Comparison of ENCODE assay signal across 9 cellular contexts in genomic region chr20:43963872-43964791, GRCh38. TPM values are rescaled to one million over a fixed set of nuclear protein-coding genes. Genes with fewer than 3 reads are reported as not detected.
DNase-seq lines count a peak whose midpoint lies in the region; ATAC-seq and TF ChIP-seq lines count a peak whose summit lies in the region.
"Had no signal": no experiment of that assay in that cellular context is flagged by ENCODE, and none has a peak within 500 bp of the region (broad histone marks: within the 10 kb centered on the region; RNA-seq: fewer than 3 reads in every experiment).

No MANE protein-coding gene starts in this region.

- peak; percentile 61 for ATAC-seq in GM19395 (IDR thresholded peaks at IDR 0.05; ENCODE audit: unreplicated experiment)

- no peaks in the 10 kb centered on the region for H3K9me3 ChIP-seq in skeletal muscle satellite cell (replicated peaks; ENCODE audit: low read length)
- H3K9me3 ChIP-seq in uterus = no peaks in the 10 kb centered on the region

- peak overlapping the region; percentile 11 for H3K27ac Mint-ChIP-seq in dendritic cell treated with granulocyte-macrophage colony-stimulating factor and Interleukin-4, amounts not matched to agents 40 ng/mL and 50 ng/mL, for 4 days
- H3K27ac Mint-ChIP-seq: activated B cell treated with CpG ODN at 0.5 μM for 24 hours had no signal

- no peak overlapping the region for H3K4me3 Mint-ChIP-seq in dendritic cell treated with granulocyte-macrophage colony-stimulating factor and Interleukin-4, amounts not matched to agents 40 ng/mL and 50 ng/mL, for 4 days
- H3K4me3 Mint-ChIP-seq: activated B cell treated with CpG ODN at 0.5 μM for 24 hours had no signal

- TF ChIP-seq POLR2A in uterus (IDR thresholded peaks at IDR 0.05) = no peak

- H3K9me3 Mint-ChIP-seq in dendritic cell treated with granulocyte-macrophage colony-stimulating factor and Interleukin-4, amounts not matched to agents 40 ng/mL and 50 ng/mL, for 4 days = no peaks in the 10 kb centered on the region
- H3K9me3 Mint-ChIP-seq: activated B cell treated with CpG ODN at 0.5 μM for 24 hours had no signal

- peak; percentile 66 for DNase-seq in A172 (ENCODE audit: low spot score)
- DNase-seq in OCI-M1 (lab: John Stamatoyannopoulos, UW) = peak; percentile 76
- DNase-seq in UCSD-AML1 (lab: John Stamatoyannopoulos, UW; ENCODE audit: unreplicated experiment) = no peak
- no peak for DNase-seq in uterus
- DNase-seq in NCI-H1694 treated with DMSO at 0.1 percent for 48 hours (lab: John Stamatoyannopoulos, UW) = no peak
- DNase-seq: activated B cell treated with CpG ODN at 0.5 μM for 24 hours had no signal

- no peaks in the 10 kb centered on the region for H3K36me3 ChIP-seq in skeletal muscle satellite cell (ENCODE audit: insufficient read depth, low read length)
- H3K36me3 ChIP-seq in uterus = no peaks in the 10 kb centered on the region

- H3K4me3 ChIP-seq in skeletal muscle satellite cell (ENCODE audit: low read length) = no peak overlapping the region
- no peak overlapping the region for H3K4me3 ChIP-seq in uterus

- H3K36me3 Mint-ChIP-seq in dendritic cell treated with granulocyte-macrophage colony-stimulating factor and Interleukin-4, amounts not matched to agents 40 ng/mL and 50 ng/mL, for 4 days (ENCODE audit: low read depth) = no peaks in the 10 kb centered on the region

- peaks cover 9% of the 10 kb centered on the region for H3K4me1 ChIP-seq in skeletal muscle satellite cell (ENCODE audit: control insufficient read depth, insufficient read depth, low read length)
- no peaks in the 10 kb centered on the region for H3K4me1 ChIP-seq in uterus

- no peak for TF ChIP-seq CTCF in uterus (IDR thresholded peaks at IDR 0.05)

- no peak overlapping the region for H3K9ac ChIP-seq in skeletal muscle satellite cell (ENCODE audit: low read depth, low read length)

- peaks cover 55% of the 10 kb centered on the region for H3K27me3 ChIP-seq in skeletal muscle satellite cell (ENCODE audit: control insufficient read depth, insufficient read depth, low read length)
- H3K27me3 ChIP-seq in uterus = no peaks in the 10 kb centered on the region

- peak overlapping the region; percentile 5 for H3K4me2 ChIP-seq in skeletal muscle satellite cell (ENCODE audit: low read length)

- peaks cover 39% of the 10 kb centered on the region for H3K4me1 Mint-ChIP-seq in dendritic cell treated with granulocyte-macrophage colony-stimulating factor and Interleukin-4, amounts not matched to agents 40 ng/mL and 50 ng/mL, for 4 days (ENCODE audit: low read depth)

- peaks cover 22% of the 10 kb centered on the region for H3K27me3 Mint-ChIP-seq in dendritic cell treated with granulocyte-macrophage colony-stimulating factor and Interleukin-4, amounts not matched to agents 40 ng/mL and 50 ng/mL, for 4 days
- H3K27me3 Mint-ChIP-seq: activated B cell treated with CpG ODN at 0.5 μM for 24 hours had no signal

- intact Hi-C loops in dendritic cell treated with granulocyte-macrophage colony-stimulating factor and Interleukin-4, amounts not matched to agents 40 ng/mL and 50 ng/mL, for 4 days (cut with micrococcal nuclease) = no loop called here
- intact Hi-C loops in uterus (cut with DNase I; ENCODE audit: low total_unique reads) = no loop called here

- H3K27ac ChIP-seq in uterus = no peak overlapping the region

RNA-seq across cellular contexts. Expression of gene TOX2, which starts 49.5 kb away (rescaled TPM):
- total RNA-seq in A172 (2014; rRNA removed; shearing (Covaris generic)) = 1.2 and 3.7 TPM in 2 replicates
- 0.22 and 0.76 TPM in 2 replicates for total RNA-seq in skeletal muscle satellite cell (2012; rRNA removed)
- 1 to 10 TPM in 1 of 4 donors, under 1 TPM in 2, not detected in 1; 0.26 to 4.8 (median 0.28) TPM for total RNA-seq in uterus

Comparison
In these comparisons a context has a peak if more than half of its experiments do, and no peak if none do; other contexts are left out.
1. DNase-seq: peak in A172 (single experiment) and OCI-M1 (single experiment); none in UCSD-AML1 (single experiment), uterus (0 of 2) and NCI-H1694 treated with DMSO at 0.1 percent for 48 hours (single experiment).